In genomic region chr1:222543817-222544216, GRCh38 we compare ENCODE assay signal across 1 cellular context.
TF ChIP-seq lines count a peak whose summit lies in the region.

No MANE protein-coding gene starts in this region.

TF ChIP-seq in K562, 482 proteins besides CTCF, POLR2A, EP300 and RAD21 (continued from another document):
- no peak for TF ChIP-seq ARID4B (CRISPR knock-in tag; IDR thresholded peaks at IDR 0.05)
- TF ChIP-seq ZNF280B (CRISPR knock-in tag; IDR thresholded peaks at IDR 0.05) = no peak
